22 cellular contexts compared by ENCODE assay signal in genomic region chr1:167450843-167451242, GRCh38.
DNase-seq lines count a peak whose midpoint lies in the region; ATAC-seq and TF ChIP-seq lines count a peak whose summit lies in the region.
"Had no signal": no experiment of that assay in that cellular context is flagged by ENCODE, and none has a peak within 500 bp of the region (broad histone marks: within the 10 kb centered on the region; RNA-seq: fewer than 3 reads in every experiment).

No MANE protein-coding gene starts in this region.

- peak overlapping the region; percentile 94 for H3K27ac Mint-ChIP-seq in activated CD4-positive, alpha-beta T cell treated with anti-CD3 and anti-CD28 coated beads, Interleukin-2, amount 10 ng/mL, durations not matched to agents 7 days and 5 days
- peak overlapping the region; percentile 96 to 97 for H3K27ac Mint-ChIP-seq in T-cell
- peak overlapping the region; percentile 98 for H3K27ac Mint-ChIP-seq in activated naive CD8-positive, alpha-beta T cell
- H3K27ac Mint-ChIP-seq: memory B cell had no signal

- no peak for DNase-seq in activated CD4-positive, alpha-beta T cell treated with anti-CD3 and anti-CD28 coated beads, Interleukin-2, amount 10 ng/mL, durations not matched to agents 7 days and 5 days
- DNase-seq in activated CD4-positive, alpha-beta T cell treated with anti-CD3 and anti-CD28 coated beads for 48 hours = no peak
- no peak for DNase-seq in T-cell
- DNase-seq in spleen = no peak
- DNase-seq in tibial artery = no peak
- DNase-seq in NCI-H2227 (lab: John Stamatoyannopoulos, UW; ENCODE audit: unreplicated experiment) = no peak
- DNase-seq in NCI-H748 (lab: John Stamatoyannopoulos, UW; ENCODE audit: unreplicated experiment) = no peak
- DNase-seq: DMS79; foreskin fibroblast; H7; kidney glomerular epithelial cell; NCI-H1105 treated with DMSO at 0.1 percent for 48 hours; NCI-H774; stimulated activated naive CD4-positive, alpha-beta T cell treated with Interleukin-2 at 50 U/mL for 16 hours; SW 1271 had no signal

- no peaks in the 10 kb centered on the region for H3K9me3 Mint-ChIP-seq in activated CD4-positive, alpha-beta T cell treated with anti-CD3 and anti-CD28 coated beads, Interleukin-2, amount 10 ng/mL, durations not matched to agents 7 days and 5 days
- no peaks in the 10 kb centered on the region for H3K9me3 Mint-ChIP-seq in T-cell
- no peaks in the 10 kb centered on the region for H3K9me3 Mint-ChIP-seq in activated naive CD8-positive, alpha-beta T cell (ENCODE audit: low read depth)
- H3K9me3 Mint-ChIP-seq: memory B cell had no signal

- H3K27ac ChIP-seq in spleen = peak overlapping the region in 7 of 8 donors; percentile 4 to 87 (median 30)
- no peak overlapping the region for H3K27ac ChIP-seq in tibial artery
- H3K27ac ChIP-seq: A549, ascending aorta, C4-2B, KMS-11 had no signal

- no peak for TF ChIP-seq CTCF in spleen (IDR thresholded peaks at IDR 0.05 in 8 of 11, conservative IDR thresholded peaks at IDR 0.05 in 3 of 11)
- TF ChIP-seq CTCF in tibial artery (IDR thresholded peaks at IDR 0.05) = no peak

- intact Hi-C loops in spleen (cut with DNase I; ENCODE audit: low total_unique reads) = no loop called here
- intact Hi-C loops in tibial artery (cut with DNase I; ENCODE audit: low total_unique reads) = no loop called here

- 62 to 85% (median 73%) methylated on average over 5 of the region's 5 CpGs for WGBS in spleen, 5 donors

- H3K4me1 Mint-ChIP-seq in activated CD4-positive, alpha-beta T cell treated with anti-CD3 and anti-CD28 coated beads, Interleukin-2, amount 10 ng/mL, durations not matched to agents 7 days and 5 days = peaks cover 72% of the 10 kb centered on the region
- peaks cover 77 to 79% (median 78%) of the 10 kb centered on the region in 3 donors for H3K4me1 Mint-ChIP-seq in T-cell
- H3K4me1 Mint-ChIP-seq in activated naive CD8-positive, alpha-beta T cell (ENCODE audit: low read depth) = peaks cover 67% of the 10 kb centered on the region

- peaks cover 9 to 93% (median 40%) of the 10 kb centered on the region in 6 donors for H3K4me1 ChIP-seq in spleen
- H3K4me1 ChIP-seq in tibial artery = peaks cover 0 to 8% (median 3%) of the 10 kb centered on the region in 4 donors

- H3K27me3 Mint-ChIP-seq in activated CD4-positive, alpha-beta T cell treated with anti-CD3 and anti-CD28 coated beads, Interleukin-2, amount 10 ng/mL, durations not matched to agents 7 days and 5 days = no peaks in the 10 kb centered on the region
- H3K27me3 Mint-ChIP-seq in T-cell = no peaks in the 10 kb centered on the region
- H3K27me3 Mint-ChIP-seq in activated naive CD8-positive, alpha-beta T cell = no peaks in the 10 kb centered on the region
- H3K27me3 Mint-ChIP-seq: memory B cell had no signal

- H3K27me3 ChIP-seq in spleen (replicated peaks in 1 of 7) (peaks cover 0 to 11% (median 0%) of the 10 kb centered on the region in 7 donors), tibial artery (no peaks in the 10 kb centered on the region)
- H3K27me3 ChIP-seq: ascending aorta, Peyer's patch had no signal

- ATAC-seq in T-cell (replicated peaks in 1 of 4) = no peak
- ATAC-seq: A549 had no signal

- peak overlapping the region; percentile 75 for H3K4me3 Mint-ChIP-seq in activated CD4-positive, alpha-beta T cell treated with anti-CD3 and anti-CD28 coated beads, Interleukin-2, amount 10 ng/mL, durations not matched to agents 7 days and 5 days
- H3K4me3 Mint-ChIP-seq in T-cell = peak overlapping the region; percentile 69 to 76 (median 72)
- peak overlapping the region; percentile 85 for H3K4me3 Mint-ChIP-seq in activated naive CD8-positive, alpha-beta T cell
- H3K4me3 Mint-ChIP-seq: memory B cell had no signal

- no peak overlapping the region for H3K4me3 ChIP-seq in spleen
- no peak overlapping the region for H3K4me3 ChIP-seq in tibial artery
- H3K4me3 ChIP-seq: A549, ascending aorta, Peyer's patch had no signal

- TF ChIP-seq POLR2A in spleen (IDR thresholded peaks at IDR 0.05) = no peak

- CTCF ChIA-PET in activated CD4-positive, alpha-beta T cell treated with anti-CD3 and anti-CD28 coated beads, Interleukin-2, amount 10 ng/mL, durations not matched to agents 7 days and 5 days (lab: Charles Lee) = interaction anchor here (1.1 to 2.7 kb wide), 5 partner anchors 9 to 264 kb away, joined by 3 to 8 read pairs (median 6); no protein-coding TSS in a partner anchor
- CTCF ChIA-PET in T-cell (lab: Charles Lee) = interaction anchor here (0.6 to 1.0 kb wide), 5 partner anchors 11 to 68 kb away, joined by 3 to 6 read pairs (median 4); no protein-coding TSS in a partner anchor

- H3K36me3 ChIP-seq in spleen = no peaks in the 10 kb centered on the region
- H3K36me3 ChIP-seq in tibial artery = no peaks in the 10 kb centered on the region
- H3K36me3 ChIP-seq: ascending aorta, Peyer's patch had no signal

- H3K9me3 ChIP-seq in spleen (no peaks in the 10 kb centered on the region), tibial artery (no peaks in the 10 kb centered on the region)
- H3K9me3 ChIP-seq: A549, ascending aorta, Peyer's patch had no signal

- peaks cover 33% of the 10 kb centered on the region for H3K36me3 Mint-ChIP-seq in activated CD4-positive, alpha-beta T cell treated with anti-CD3 and anti-CD28 coated beads, Interleukin-2, amount 10 ng/mL, durations not matched to agents 7 days and 5 days (ENCODE audit: low read depth)
- H3K36me3 Mint-ChIP-seq in T-cell = peaks cover 5% of the 10 kb centered on the region
- no peaks in the 10 kb centered on the region for H3K36me3 Mint-ChIP-seq in activated naive CD8-positive, alpha-beta T cell
- H3K36me3 Mint-ChIP-seq: memory B cell had no signal

- POLR2A ChIA-PET in activated CD4-positive, alpha-beta T cell treated with anti-CD3 and anti-CD28 coated beads, Interleukin-2, amount 10 ng/mL, durations not matched to agents 7 days and 5 days (lab: Charles Lee) = interaction anchor here (1.1 kb wide), 1 partner anchor 40 kb away, joined by 6 read pairs; no protein-coding TSS in a partner anchor
- POLR2A ChIA-PET in T-cell (lab: Charles Lee) = interaction anchor here (0.6 to 1.3 kb wide), 5 partner anchors 14 to 67 kb away, joined by 3 to 6 read pairs (median 4); no protein-coding TSS in a partner anchor

Comparison
In these comparisons a context has a peak if more than half of its experiments do, and no peak if none do; other contexts are left out.
1. H3K27ac ChIP-seq: peak in spleen (7 of 8); none in tibial artery (0 of 2).
2. Peak in every context shown above with its lines, with median percentiles within 50 percentile points of each other: H3K27ac Mint-ChIP-seq and H3K4me3 Mint-ChIP-seq.